In the genomic region with DNA sequence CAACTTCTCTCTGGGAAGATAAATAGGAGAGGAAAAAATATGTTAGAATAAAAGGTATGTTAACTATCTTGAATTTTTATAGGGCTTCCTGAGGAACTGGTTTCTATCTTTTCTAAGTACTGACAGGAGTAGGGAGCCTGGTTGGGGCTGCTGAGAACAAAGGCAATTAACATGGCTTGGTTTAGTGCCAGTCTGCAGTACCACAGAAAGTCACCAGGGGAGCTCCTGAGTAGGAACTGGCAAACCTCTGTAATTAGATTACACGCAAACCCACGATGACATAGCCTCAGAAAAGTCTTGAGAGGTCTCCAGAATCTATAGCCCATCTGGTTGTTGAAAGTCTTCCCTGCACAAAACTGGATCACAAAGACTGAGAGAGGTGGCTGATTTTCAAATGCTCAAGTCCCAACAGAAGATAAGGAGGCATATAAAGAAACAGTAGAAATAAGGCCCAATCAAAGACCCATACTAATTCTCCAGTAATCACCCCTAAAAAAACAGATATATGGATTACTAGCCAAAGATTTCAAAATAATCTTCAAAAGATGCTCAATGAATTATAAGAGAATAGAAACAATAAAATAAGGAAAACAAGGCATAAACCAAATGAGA, we compare ENCODE assay signal across 9 cellular contexts. TPM values are rescaled to one million over a fixed set of nuclear protein-coding genes. Genes with fewer than 3 reads are reported as not detected.
DNase-seq lines count a peak whose midpoint lies in the region; ATAC-seq and TF ChIP-seq lines count a peak whose summit lies in the region.
"Had no signal": no experiment of that assay in that cellular context is flagged by ENCODE, and none has a peak within 500 bp of the region (broad histone marks: within the 10 kb centered on the region; RNA-seq: fewer than 3 reads in every experiment).

No MANE protein-coding gene starts in this region.

- TF ChIP-seq RAD21 in liver (IDR thresholded peaks at IDR 0.05), result peak; percentile 55 to 66

- 15% methylated on average over 2 of the region's 2 CpGs for WGBS in liver

- DNase-seq in NCI-H2196 (lab: John Stamatoyannopoulos, UW; ENCODE audit: unreplicated experiment) (peak; percentile 4), NCI-H2196 treated with DMSO at 0.1 percent for 48 hours (lab: John Stamatoyannopoulos, UW; ENCODE audit: unreplicated experiment) (no peak), HuH-7 (ENCODE audit: low spot score) (peak; percentile 15), pons (ENCODE audit: low spot score) (no peak), NCI-H1694 (lab: John Stamatoyannopoulos, UW) (no peak)

- H3K9ac ChIP-seq in liver (ENCODE audit: low read depth in 1 of 2, low read length in 2 of 2), result no peak overlapping the region
- H3K9ac ChIP-seq: BLaER1 treated with 17β-estradiol and CSF1 and Interleukin-3, amounts not matched to agents 10 nM and 100 nM had no signal

- no peaks in the 10 kb centered on the region for H3K27me3 ChIP-seq in liver (ENCODE audit: control insufficient read depth in 4 of 4, insufficient read depth in 4 of 4, low read length in 3 of 4)
- H3K27me3 ChIP-seq: BLaER1 treated with 17β-estradiol and CSF1 and Interleukin-3, amounts not matched to agents 10 nM and 100 nM had no signal

- peak; percentile 15; the same call in 1 of the 2 replicates for TF ChIP-seq CTCF in WI38 (IDR thresholded peaks at IDR 0.05; ENCODE audit: low read depth, low read length)
- peak; percentile 63 for TF ChIP-seq CTCF in liver (IDR thresholded peaks at IDR 0.05; ENCODE audit: low read depth, low read length, missing input control)

- H3K36me3 ChIP-seq in liver (ENCODE audit: control insufficient read depth in 4 of 4, insufficient read depth in 3 of 4, low read depth in 1 of 4, low read length in 3 of 4), result no peaks in the 10 kb centered on the region
- H3K36me3 ChIP-seq: BLaER1 treated with 17β-estradiol and CSF1 and Interleukin-3, amounts not matched to agents 10 nM and 100 nM had no signal

- peak; percentile 88 for ATAC-seq in GM21515 (IDR thresholded peaks at IDR 0.05; ENCODE audit: unreplicated experiment)

- H3K27ac ChIP-seq in liver (ENCODE audit: low read depth in 1 of 2, low read length in 2 of 2), result no peak overlapping the region
- H3K27ac ChIP-seq: BLaER1 treated with 17β-estradiol and CSF1 and Interleukin-3, amounts not matched to agents 10 nM and 100 nM had no signal

- H3K4me1 ChIP-seq in liver (ENCODE audit: control insufficient read depth in 4 of 4, insufficient read depth in 4 of 4, low read length in 3 of 4), result no peaks in the 10 kb centered on the region
- H3K4me1 ChIP-seq: BLaER1 treated with 17β-estradiol and CSF1 and Interleukin-3, amounts not matched to agents 10 nM and 100 nM had no signal

- no peaks in the 10 kb centered on the region for H3K9me3 ChIP-seq in liver (ENCODE audit: control insufficient read depth in 4 of 4, low read length in 3 of 4)

- no peak overlapping the region for H3K4me3 ChIP-seq in WI38 (ENCODE audit: low read depth, low read length)
- H3K4me3 ChIP-seq in liver (ENCODE audit: low read depth in 1 of 3, low read length in 3 of 3), result no peak overlapping the region
- H3K4me3 ChIP-seq: BLaER1 treated with 17β-estradiol and CSF1 and Interleukin-3, amounts not matched to agents 10 nM and 100 nM had no signal

TF ChIP-seq in liver, 16 proteins besides CTCF, POLR2A, EP300 and RAD21:
- TF ChIP-seq HNF4A (conservative IDR thresholded peaks at IDR 0.05) (no peak), FOXA1 (IDR thresholded peaks at IDR 0.05) (no peak), NR2F2 (IDR thresholded peaks at IDR 0.05) (no peak), HNF4G (IDR thresholded peaks at IDR 0.05) (no peak), TAF1 (conservative IDR thresholded peaks at IDR 0.05) (no peak), FOXA2 (IDR thresholded peaks at IDR 0.05) (no peak), YY1 (IDR thresholded peaks at IDR 0.05) (no peak)

RNA-seq across cellular contexts. Expression of a gene that starts 11.7 kb away (rescaled TPM):
- total RNA-seq in liver, result under 1 TPM in 1 of 2 donors, not detected in 1; 0.09 TPM
- polyA plus RNA-seq in liver, result under 1 TPM in 1 of 2 donors, not detected in 1; 0.06 TPM

Comparison
In these comparisons a context has a peak if more than half of its experiments do, and no peak if none do; other contexts are left out.
1. DNase-seq: peak in NCI-H2196 (single experiment) and HuH-7 (single experiment); none in NCI-H2196 treated with DMSO at 0.1 percent for 48 hours (single experiment), pons (single experiment) and NCI-H1694 (single experiment).